In the genomic region with DNA sequence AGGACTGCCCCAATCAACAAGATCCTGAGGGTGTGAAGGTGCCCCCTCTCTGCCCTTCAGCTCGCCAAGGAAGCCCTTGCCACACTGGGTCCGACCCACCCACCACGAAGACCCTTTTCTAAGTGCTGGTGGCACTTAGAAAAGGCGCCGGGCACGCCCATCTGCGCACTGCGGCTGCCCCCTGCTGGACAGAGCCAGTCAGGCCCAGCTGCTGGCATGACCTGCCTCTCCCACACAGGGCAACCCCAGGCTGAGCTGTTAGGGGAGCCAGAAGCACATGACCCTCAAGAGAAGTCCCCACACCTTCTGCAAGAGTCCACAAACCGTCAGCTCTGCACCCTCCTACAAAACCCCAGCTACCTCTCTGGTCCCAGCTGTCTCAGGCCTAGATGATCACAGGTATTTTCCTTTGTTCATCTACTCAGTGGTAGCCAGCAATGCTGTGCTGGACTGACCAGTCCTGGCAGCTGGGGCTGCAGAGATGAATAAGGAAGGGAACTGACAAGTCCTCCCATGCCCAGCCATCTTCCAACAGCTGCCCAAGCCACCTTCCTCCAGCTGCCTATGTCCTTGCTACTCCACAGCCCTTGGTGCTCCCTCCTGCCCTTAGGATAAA, we compare ENCODE assay signal across 8 cellular contexts. TPM values are rescaled to one million over a fixed set of nuclear protein-coding genes. Genes with fewer than 3 reads are reported as not detected.
DNase-seq lines count a peak whose midpoint lies in the region; TF ChIP-seq lines count a peak whose summit lies in the region.

No MANE protein-coding gene starts in this region.

- no peak overlapping the region for H3K4me3 ChIP-seq in mammary epithelial cell (replicated peaks in 1 of 3; ENCODE audit: insufficient read depth in 1 of 3, low read depth in 2 of 3, low read length in 3 of 3)

- dilution Hi-C loops in mammary epithelial cell (cut with HindIII; ENCODE audit: low sequenced_read_pairs) = no loop called here

- in situ Hi-C loops in mammary epithelial cell (cut with MboI; ENCODE audit: low sequenced_read_pairs in 2 of 2) = loop anchor here (25.0 kb wide), 2 partner anchors 847 to 872 kb away; no protein-coding TSS in a partner anchor

- H3K4me2 ChIP-seq in mammary epithelial cell (ENCODE audit: insufficient read depth, low read depth, low read length) = no peak overlapping the region

- H3K27me3 ChIP-seq in mammary epithelial cell (ENCODE audit: insufficient read depth, low read length) = no peaks in the 10 kb centered on the region

- H3K79me2 ChIP-seq in mammary epithelial cell (ENCODE audit: insufficient read depth, low read length) = no peaks in the 10 kb centered on the region

- WGBS in mammary epithelial cell (ENCODE audit: low coverage, missing lambda C conversion rate) = 0% methylated on average over 1 of the region's 9 CpGs

- intact Hi-C loops in mammary epithelial cell (cut with micrococcal nuclease) = loop anchor here (1.0 to 10.0 kb wide), 6 partner anchors 110 to 918 kb away; no protein-coding TSS in a partner anchor

- CTCF ChIA-PET in mammary epithelial cell (lab: Charles Lee; ENCODE audit: low non-redundant PET) = interaction anchor here (0.7 kb wide), 1 partner anchor 9 kb away, joined by 3 read pairs; no protein-coding TSS in a partner anchor

- no TSS peak for BruUV-seq in mammary epithelial cell (replicated peaks; lab: Mats Ljungman, UMichigan)

- no peaks in the 10 kb centered on the region for H4K20me1 ChIP-seq in mammary epithelial cell (ENCODE audit: insufficient read depth, low read length)

- peak; percentile 87 to 96 for TF ChIP-seq CTCF in mammary epithelial cell (conservative IDR thresholded peaks at IDR 0.05 in 1 of 2, IDR thresholded peaks at IDR 0.05 in 1 of 2; ENCODE audit: extremely low read depth in 1 of 2, insufficient read depth in 1 of 2, low read depth in 1 of 2, low read length in 2 of 2)

- no peaks in the 10 kb centered on the region for H3K9me3 ChIP-seq in mammary epithelial cell (replicated peaks; ENCODE audit: insufficient read depth, low read length)

- no peak overlapping the region for H3K27ac ChIP-seq in mammary epithelial cell (ENCODE audit: insufficient read depth, low read depth, low read length)

- no peak overlapping the region for H3K9ac ChIP-seq in mammary epithelial cell (ENCODE audit: insufficient read depth, low read length)

- H3K4me1 ChIP-seq in mammary epithelial cell (ENCODE audit: insufficient read depth, low read length) = no peaks in the 10 kb centered on the region

- no peaks in the 10 kb centered on the region for H3K36me3 ChIP-seq in mammary epithelial cell (ENCODE audit: insufficient read depth, low read length)

- DNase-seq in SIG-M5 treated with dmso at 0.1 percent for 504 hours (lab: John Stamatoyannopoulos, UW; ENCODE audit: unreplicated experiment) (peak; percentile 29), SIG-M5 (lab: John Stamatoyannopoulos, UW) (no peak), NCI-H1930 (lab: John Stamatoyannopoulos, UW) (peak; percentile 17 to 51), mammary epithelial cell (no peak), kidney glomerular epithelial cell (lab: John Stamatoyannopoulos, UW) (peak; percentile 18), cerebellar nuclear complex (lab: John Stamatoyannopoulos, UW) (no peak)
- DNase-seq in activated CD4-positive, CD25-positive, alpha-beta regulatory T cell (lab: John Stamatoyannopoulos, UW) = peak; percentile 47 to 69 (median 58)
- peak; percentile 78 for DNase-seq in stimulated activated CD4-positive, alpha-beta T cell treated with anti-CD3 and anti-CD28 coated beads, Interleukin-4, amount 100 ng/mL, for 24 hours

- no peak overlapping the region for H2AFZ ChIP-seq in mammary epithelial cell (ENCODE audit: low read depth, low read length)

RNA-seq across cellular contexts. Expression of gene ZC3H12A, which starts 40.0 kb away (rescaled TPM):
- 10 to 100 TPM; 22.0 to 37.9 TPM for total RNA-seq in mammary epithelial cell
- polyA plus RNA-seq in mammary epithelial cell = 18.1 TPM
- 1.6 TPM for polyA minus RNA-seq in mammary epithelial cell

Comparison
In these comparisons a context has a peak if more than half of its experiments do, and no peak if none do; other contexts are left out.
1. DNase-seq: peak in SIG-M5 treated with dmso at 0.1 percent for 504 hours (single experiment), NCI-H1930 (2 of 2), activated CD4-positive, CD25-positive, alpha-beta regulatory T cell (4 of 4), kidney glomerular epithelial cell (single experiment) and stimulated activated CD4-positive, alpha-beta T cell treated with anti-CD3 and anti-CD28 coated beads, Interleukin-4, amount 100 ng/mL, for 24 hours (single experiment); none in SIG-M5 (single experiment), mammary epithelial cell (single experiment) and cerebellar nuclear complex (0 of 2).